In genomic region chr15:98648654-98649537, GRCh38 we compare ENCODE assay signal across 8 cellular contexts. TPM values are rescaled to one million over a fixed set of nuclear protein-coding genes. Genes with fewer than 3 reads are reported as not detected.
DNase-seq lines count a peak whose midpoint lies in the region; ATAC-seq and TF ChIP-seq lines count a peak whose summit lies in the region.

No MANE protein-coding gene starts in this region.

- peak overlapping the region; percentile 87 for H3K4me3 ChIP-seq in AG04449 (ENCODE audit: low read depth, low read length)
- H3K4me3 ChIP-seq in adrenal gland: peak overlapping the region in 3 of 4 donors; percentile 87 to 96 (median 94)
- peak overlapping the region; percentile 93 to 98 for H3K4me3 ChIP-seq in prostate gland

- H3K36me3 ChIP-seq in adrenal gland (replicated peaks in 1 of 2): no peaks in the 10 kb centered on the region
- no peaks in the 10 kb centered on the region for H3K36me3 ChIP-seq in prostate gland

- 0 to 2% (median 0%) methylated on average over 30 to 122 of the region's 122 CpGs for WGBS in adrenal gland, 4 donors
- whole genome bisulfite sequencing in prostate gland: under 1% methylated on average over 113 of the region's 122 CpGs

- peak; percentile 14 for ATAC-seq in GM18858 (IDR thresholded peaks at IDR 0.05; ENCODE audit: unreplicated experiment)
- peak; percentile 19 for ATAC-seq in HG03064 (IDR thresholded peaks at IDR 0.05; ENCODE audit: low read depth, unreplicated experiment)
- ATAC-seq in left ventricle myocardium superior: peak; percentile 8

- H3K4me1 ChIP-seq in adrenal gland (replicated peaks in 1 of 2) (peaks cover 0 to 29% of the 10 kb centered on the region in 2 donors), prostate gland (replicated peaks) (peaks cover 4% of the 10 kb centered on the region)

- no peaks in the 10 kb centered on the region for H3K9me3 ChIP-seq in adrenal gland (replicated peaks in 1 of 3)
- H3K9me3 ChIP-seq in prostate gland: no peaks in the 10 kb centered on the region

- CTCF ChIA-PET in AG04449 (lab: Yijun Ruan, JAX): interaction anchor here (0.8 to 5.7 kb wide), 7 partner anchors 10 to 427 kb away, joined by 4 to 44 read pairs (median 29); no protein-coding TSS in a partner anchor

- H3K27me3 ChIP-seq in adrenal gland: peaks cover 22% of the 10 kb centered on the region
- H3K27me3 ChIP-seq in prostate gland (replicated peaks; ENCODE audit: insufficient read depth): no peaks in the 10 kb centered on the region

- intact Hi-C loops in adrenal gland (cut with DNase I) (loop anchor here (5.0 to 10.0 kb wide), 2 partner anchors 124 to 132 kb away; no protein-coding TSS in a partner anchor), left ventricle myocardium superior (cut with micrococcal nuclease) (no loop called here), prostate gland (cut with DNase I) (loop anchor here (1.0 to 10.0 kb wide), 4 partner anchors 102 to 204 kb away; no protein-coding TSS in a partner anchor)

- POLR2A ChIA-PET in AG04449 (lab: Yijun Ruan, JAX): interaction anchor here (1.0 kb wide), 1 partner anchor 207 kb away, joined by 7 read pairs; no protein-coding TSS in a partner anchor

- no peak for TF ChIP-seq CTCF in AG04449 (IDR thresholded peaks at IDR 0.05; ENCODE audit: insufficient read depth, low read length, missing control alignments)
- no peak for TF ChIP-seq CTCF in adrenal gland (IDR thresholded peaks at IDR 0.05)
- TF ChIP-seq CTCF in prostate gland (IDR thresholded peaks at IDR 0.05): peak in 1 of 4 experiments; percentile 12

- TF ChIP-seq POLR2A in adrenal gland (IDR thresholded peaks at IDR 0.05) (peak in 1 of 2 donors; percentile 76), prostate gland (IDR thresholded peaks at IDR 0.05) (no peak)

- H3K27ac ChIP-seq in adrenal gland: peak overlapping the region in 4 of 5 donors; percentile 74 to 94 (median 90)
- peak overlapping the region; percentile 94 to 97 for H3K27ac ChIP-seq in prostate gland

- DNase-seq in AG04449 (ENCODE audit: low read depth, low spot score) (no peak), RPMI8226 (peak; percentile 73), adrenal gland (peak in 6 of 7 donors; percentile 59 to 66 (median 62)), left ventricle myocardium superior (peak; percentile 76), prostate gland (ENCODE audit: low spot score) (peak; percentile 34), DMS79 (lab: John Stamatoyannopoulos, UW) (no peak)

RNA-seq across cellular contexts. Expression of gene IGF1R, which starts 0.6 kb away (rescaled TPM):
- 100 to 1,000 TPM in 1 of 8 donors, 10 to 100 TPM in 7; 44.1 to 138 (median 72.5) TPM for total RNA-seq in adrenal gland
- 10 to 100 TPM in 2 of 3 donors, 1 to 10 TPM in 1; 8.6 to 27.4 (median 11.2) TPM for polyA plus RNA-seq in adrenal gland
- 33.3 TPM for total RNA-seq in left ventricle myocardium superior
- 100 to 1,000 TPM; 190 to 216 TPM for total RNA-seq in prostate gland

Comparison
In these comparisons a context has a peak if more than half of its experiments do, and no peak if none do; other contexts are left out.
1. DNase-seq: peak in RPMI8226 (single experiment), adrenal gland (6 of 7), left ventricle myocardium superior (single experiment) and prostate gland (single experiment); none in AG04449 (single experiment) and DMS79 (single experiment).
2. Peak in every context shown above with its lines, with median percentiles within 50 percentile points of each other: H3K4me3 ChIP-seq and ATAC-seq.